Comparison of ENCODE assay signal across 8 cellular contexts in the genomic region with DNA sequence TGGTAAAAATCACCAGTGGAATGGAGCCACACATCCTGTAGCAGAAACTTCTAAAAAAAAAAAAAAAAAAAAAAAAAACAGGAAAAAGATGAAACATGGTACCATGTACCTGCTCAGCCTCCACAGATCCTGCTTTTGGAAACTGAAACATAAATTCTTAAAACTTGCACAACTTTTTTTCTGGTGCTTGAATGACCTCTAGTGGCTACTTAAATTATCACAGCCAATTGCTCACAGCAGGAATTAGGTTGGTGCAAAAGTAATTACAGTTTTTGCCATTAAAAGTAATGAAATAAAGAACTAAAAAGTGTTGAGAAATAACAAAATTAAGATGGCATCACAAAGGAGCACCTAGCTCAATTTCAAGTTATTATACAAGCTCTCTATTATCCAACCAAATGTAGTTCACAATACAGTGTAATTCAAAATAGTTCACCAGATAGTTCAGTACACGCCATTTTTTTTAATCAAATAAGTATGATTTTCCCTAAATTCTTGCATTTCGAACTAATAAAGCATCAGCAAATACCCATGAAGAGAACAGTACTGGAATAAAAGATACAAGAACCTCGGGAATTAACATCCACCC.
DNase-seq lines count a peak whose midpoint lies in the region; ATAC-seq, FAIRE-seq and TF ChIP-seq lines count a peak whose summit lies in the region.

No MANE protein-coding gene starts in this region.

- intact Hi-C loops in Panc1 (cut with micrococcal nuclease; ENCODE audit: unreplicated experiment) (loop anchor here (5.0 kb wide), 2 partner anchors 184 to 1299 kb away; no protein-coding TSS in a partner anchor), esophagus muscularis mucosa (cut with DNase I) (loop anchor here (2.0 to 5.0 kb wide), 2 partner anchors 1297 to 1554 kb away; no protein-coding TSS in a partner anchor), pancreas (cut with DNase I) (loop anchor here in 2 of 3 donors (5.0 to 10.0 kb wide), 3 partner anchors 1299 to 1547 kb away; no protein-coding TSS in a partner anchor)
- intact Hi-C loops in activated CD4-positive, alpha-beta T cell treated with anti-CD3 and anti-CD28 coated beads for 36 hours (cut with DNase I, micrococcal nuclease) = loop anchor here (1.0 to 5.0 kb wide), 6 partner anchors 184 to 1554 kb away; no protein-coding TSS in a partner anchor

- H3K4me3 ChIP-seq in Panc1 (ENCODE audit: low read depth in 2 of 2, low read length in 2 of 2) = no peak overlapping the region
- H3K4me3 ChIP-seq in esophagus muscularis mucosa = no peak overlapping the region
- no peak overlapping the region for H3K4me3 ChIP-seq in pancreas
- H3K4me3 ChIP-seq in MG63 = no peak overlapping the region

- no TSS peak for BruUV-seq in Panc1 (replicated peaks; lab: Mats Ljungman, UMichigan)

- H3K4me1 Mint-ChIP-seq in activated CD4-positive, alpha-beta T cell treated with anti-CD3 and anti-CD28 coated beads for 36 hours = no peaks in the 10 kb centered on the region

- POLR2A ChIA-PET in Panc1 (lab: Charles Lee) = no interaction called here
- POLR2A ChIA-PET in activated CD4-positive, alpha-beta T cell treated with anti-CD3 and anti-CD28 coated beads for 36 hours (lab: Charles Lee) = no interaction called here

- no peaks in the 10 kb centered on the region for H3K36me3 Mint-ChIP-seq in activated CD4-positive, alpha-beta T cell treated with anti-CD3 and anti-CD28 coated beads for 36 hours (ENCODE audit: low read depth)

- H3K27me3 ChIP-seq in Panc1 (ENCODE audit: control insufficient read depth, insufficient read depth, low read length) (no peaks in the 10 kb centered on the region), esophagus muscularis mucosa (no peaks in the 10 kb centered on the region), pancreas (no peaks in the 10 kb centered on the region), MG63 (no peaks in the 10 kb centered on the region)

- no peaks in the 10 kb centered on the region for H3K9me3 Mint-ChIP-seq in activated CD4-positive, alpha-beta T cell treated with anti-CD3 and anti-CD28 coated beads for 36 hours (ENCODE audit: low read depth)

- no peaks in the 10 kb centered on the region for H3K36me3 ChIP-seq in Panc1 (ENCODE audit: control insufficient read depth, insufficient read depth, low read length)
- peaks cover 0 to 5% (median 0%) of the 10 kb centered on the region in 4 donors for H3K36me3 ChIP-seq in esophagus muscularis mucosa
- no peaks in the 10 kb centered on the region for H3K36me3 ChIP-seq in pancreas
- H3K36me3 ChIP-seq in MG63 = no peaks in the 10 kb centered on the region

- H3K9me3 ChIP-seq in Panc1 (ENCODE audit: control insufficient read depth, insufficient read depth, low read depth, low read length) (no peaks in the 10 kb centered on the region), esophagus muscularis mucosa (no peaks in the 10 kb centered on the region), pancreas (no peaks in the 10 kb centered on the region), MG63 (no peaks in the 10 kb centered on the region)

- TF ChIP-seq POLR2A in esophagus muscularis mucosa (IDR thresholded peaks at IDR 0.05; ENCODE audit: low read depth) = no peak

- H3K27me3 Mint-ChIP-seq in activated CD4-positive, alpha-beta T cell treated with anti-CD3 and anti-CD28 coated beads for 36 hours = no peaks in the 10 kb centered on the region

- WGBS in esophagus muscularis mucosa = 60% methylated on average over 3 of the region's 3 CpGs
- 44 to 49% methylated on average over 3 of the region's 3 CpGs for WGBS in pancreas, 2 donors

- H3K27ac ChIP-seq in Panc1 (ENCODE audit: low read length) (no peak overlapping the region), esophagus muscularis mucosa (replicated peaks in 1 of 4) (no peak overlapping the region), pancreas (no peak overlapping the region)

- no peak overlapping the region for H3K27ac Mint-ChIP-seq in activated CD4-positive, alpha-beta T cell treated with anti-CD3 and anti-CD28 coated beads for 36 hours

- H3K4me1 ChIP-seq in Panc1 (ENCODE audit: control insufficient read depth, insufficient read depth, low read length) = no peaks in the 10 kb centered on the region
- H3K4me1 ChIP-seq in esophagus muscularis mucosa = no peaks in the 10 kb centered on the region
- H3K4me1 ChIP-seq in pancreas = no peaks in the 10 kb centered on the region

- TF ChIP-seq EP300 in esophagus muscularis mucosa (IDR thresholded peaks at IDR 0.05) = no peak

- no peak overlapping the region for H3K4me3 Mint-ChIP-seq in activated CD4-positive, alpha-beta T cell treated with anti-CD3 and anti-CD28 coated beads for 36 hours

- peak; percentile 61 for DNase-seq in CD1c-positive myeloid dendritic cell (ENCODE audit: extremely low spot score)
- peak; percentile 16 for DNase-seq in H4 (ENCODE audit: low spot score)
- DNase-seq in Panc1 (ENCODE audit: low read depth, low spot score) = peak; percentile 10
- no peak for DNase-seq in esophagus muscularis mucosa (ENCODE audit: extremely low spot score)
- peak in 1 of 6 donors; percentile 24 for DNase-seq in pancreas
- no peak for DNase-seq in MG63
- DNase-seq in activated CD4-positive, alpha-beta T cell treated with anti-CD3 and anti-CD28 coated beads for 36 hours = no peak

- ATAC-seq in Panc1 = no peak
- ATAC-seq in pancreas = peak in 2 of 4 donors; percentile 52 to 57
- ATAC-seq in GM19467 (IDR thresholded peaks at IDR 0.05; ENCODE audit: unreplicated experiment) = no peak
- ATAC-seq in activated CD4-positive, alpha-beta T cell treated with anti-CD3 and anti-CD28 coated beads for 36 hours = no peak

- in situ Hi-C loops in Panc1 (cut with HindIII; ENCODE audit: low pct_unique_long_range_greater_than_20kb, low sequenced_read_pairs) = no loop called here

- TF ChIP-seq CTCF in Panc1 (IDR thresholded peaks at IDR 0.05) (peak; percentile 60; the same call in 1 of the 2 replicates), esophagus muscularis mucosa (IDR thresholded peaks at IDR 0.05) (peak; percentile 68 to 70 (median 68)), pancreas (IDR thresholded peaks at IDR 0.05) (peak; percentile 35 to 69 (median 47))

- peak; percentile 98 for FAIRE-seq in pancreas (lab: Jason Lieb, UNC)

- CTCF ChIA-PET in Panc1 (lab: Charles Lee) = interaction anchor here (0.6 to 0.7 kb wide), 2 partner anchors 10 to 582 kb away, joined by 3 to 5 read pairs; no protein-coding TSS in a partner anchor
- CTCF ChIA-PET in activated CD4-positive, alpha-beta T cell treated with anti-CD3 and anti-CD28 coated beads for 36 hours (lab: Charles Lee) = interaction anchor here (0.6 to 5.0 kb wide), 6 partner anchors 9 to 1447 kb away, joined by 3 to 21 read pairs (median 3); no protein-coding TSS in a partner anchor

Comparison
In these comparisons a context has a peak if more than half of its experiments do, and no peak if none do; other contexts are left out.
1. DNase-seq: peak in CD1c-positive myeloid dendritic cell (single experiment), H4 (single experiment) and Panc1 (single experiment); none in esophagus muscularis mucosa (single experiment), MG63 (single experiment) and activated CD4-positive, alpha-beta T cell treated with anti-CD3 and anti-CD28 coated beads for 36 hours (single experiment).
2. Peak in every context shown above with its lines, with median percentiles within 50 percentile points of each other: CTCF ChIP-seq.